In the genomic region with DNA sequence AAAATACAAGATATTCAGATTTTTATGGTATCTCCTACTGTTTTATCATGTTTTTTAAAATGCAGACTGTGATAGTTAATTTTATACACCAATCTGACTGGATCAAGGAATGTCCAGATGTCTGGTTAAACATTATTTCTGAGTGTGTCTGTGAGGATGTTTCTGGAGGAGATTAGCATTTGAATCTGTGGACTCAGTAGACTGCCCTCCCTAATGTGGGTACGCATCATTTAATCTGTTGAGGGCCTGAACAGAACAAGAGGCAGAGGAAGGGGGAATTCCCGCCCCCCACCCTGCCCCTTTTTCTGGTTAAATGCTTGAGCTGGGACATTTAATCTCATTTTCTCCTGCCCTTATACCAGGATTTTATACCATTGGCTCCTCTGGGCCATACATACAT, we compare ENCODE assay signal across 34 cellular contexts.
"Had no signal": no experiment of that assay in that cellular context is flagged by ENCODE, and none has a peak within 500 bp of the region (broad histone marks: within the 10 kb centered on the region; RNA-seq: fewer than 3 reads in every experiment).

No MANE protein-coding gene starts in this region.

- H3K4me3 ChIP-seq: adrenal gland, body of pancreas, esophagus muscularis mucosa, gastrocnemius medialis had no signal

- H3K36me3 ChIP-seq: adrenal gland, esophagus muscularis mucosa, gastrocnemius medialis, WERI-Rb-1 had no signal

- H3K9me3 Mint-ChIP-seq: activated B cell treated with CpG ODN at 0.5 μM for 24 hours; activated CD8-positive, alpha-beta T cell treated with anti-CD3 and anti-CD28 coated beads for 36 hours; activated naive CD8-positive, alpha-beta T cell treated with anti-CD3 and anti-CD28 coated beads, Interleukin-2, amount 50 U/mL, for 24 hours; activated T-cell treated with anti-CD3 and anti-CD28 coated beads, Interleukin-2, amount 50 U/mL, for 4 hours; activated T-helper 17 cell treated with anti-CD3 and anti-CD28 coated beads, Interleukin-2, amount 50 U/mL, for 72 hours; effector memory CD8-positive, alpha-beta T cell; T-helper 2 cell treated with Interferon-gamma antibody and Interleukin-4, amounts not matched to agents 5 μg/mL and 100 μg/mL, for 36 hours had no signal

- H3K4me1 ChIP-seq: adrenal gland, body of pancreas, esophagus muscularis mucosa, foreskin keratinocyte, gastrocnemius medialis had no signal

- H3K4me3 Mint-ChIP-seq: activated B cell treated with CpG ODN at 0.5 μM for 24 hours; activated CD8-positive, alpha-beta T cell treated with anti-CD3 and anti-CD28 coated beads for 36 hours; activated naive CD8-positive, alpha-beta T cell; activated naive CD8-positive, alpha-beta T cell treated with anti-CD3 and anti-CD28 coated beads, Interleukin-2, amount 50 U/mL, for 24 hours; activated T-cell treated with anti-CD3 and anti-CD28 coated beads, Interleukin-2, amount 50 U/mL, for 4 hours; activated T-helper 17 cell treated with anti-CD3 and anti-CD28 coated beads, Interleukin-2, amount 50 U/mL, for 72 hours; effector memory CD8-positive, alpha-beta T cell; T-helper 17 cell; T-helper 2 cell treated with Interferon-gamma antibody and Interleukin-4, amounts not matched to agents 5 μg/mL and 100 μg/mL, for 36 hours had no signal

- H3K36me3 Mint-ChIP-seq: activated naive CD8-positive, alpha-beta T cell had no signal

- H3K9me3 ChIP-seq: adrenal gland, body of pancreas, esophagus muscularis mucosa, gastrocnemius medialis had no signal

- ATAC-seq: activated CD4-positive, CD25-positive, alpha-beta regulatory T cell treated with anti-CD3 and anti-CD28 coated beads, Interleukin-2, amount 50 U/mL, for 24 hours; activated CD8-positive, alpha-beta T cell treated with anti-CD3 and anti-CD28 coated beads for 36 hours; activated naive CD8-positive, alpha-beta T cell treated with anti-CD3 and anti-CD28 coated beads, Interleukin-2, amount 50 U/mL, for 24 hours; activated T-cell treated with anti-CD3 and anti-CD28 coated beads, Interleukin-2, amount 50 U/mL, for 4 hours; activated T-helper 17 cell treated with anti-CD3 and anti-CD28 coated beads, Interleukin-2, amount 50 U/mL, for 72 hours; body of pancreas; effector memory CD8-positive, alpha-beta T cell; foreskin keratinocyte; gastrocnemius medialis; T-helper 17 cell had no signal

- H3K4me1 Mint-ChIP-seq: activated B cell treated with CpG ODN at 0.5 μM for 24 hours; activated naive CD8-positive, alpha-beta T cell treated with anti-CD3 and anti-CD28 coated beads, Interleukin-2, amount 50 U/mL, for 24 hours; activated T-helper 17 cell treated with anti-CD3 and anti-CD28 coated beads, Interleukin-2, amount 50 U/mL, for 72 hours; T-helper 17 cell had no signal

- FAIRE-seq: colon had no signal

- H3K27me3 ChIP-seq: adrenal gland, body of pancreas, esophagus muscularis mucosa, foreskin keratinocyte, gastrocnemius medialis had no signal

- H3K27me3 Mint-ChIP-seq: activated B cell treated with CpG ODN at 0.5 μM for 24 hours; activated CD8-positive, alpha-beta T cell treated with anti-CD3 and anti-CD28 coated beads for 36 hours; activated naive CD8-positive, alpha-beta T cell treated with anti-CD3 and anti-CD28 coated beads, Interleukin-2, amount 50 U/mL, for 24 hours; effector memory CD8-positive, alpha-beta T cell had no signal

- H3K27ac Mint-ChIP-seq: activated B cell treated with CpG ODN at 0.5 μM for 24 hours; activated CD8-positive, alpha-beta T cell treated with anti-CD3 and anti-CD28 coated beads for 36 hours; activated naive CD8-positive, alpha-beta T cell; activated naive CD8-positive, alpha-beta T cell treated with anti-CD3 and anti-CD28 coated beads, Interleukin-2, amount 50 U/mL, for 24 hours; activated T-helper 17 cell treated with anti-CD3 and anti-CD28 coated beads, Interleukin-2, amount 50 U/mL, for 72 hours; effector memory CD8-positive, alpha-beta T cell; T-helper 17 cell; T-helper 2 cell treated with Interferon-gamma antibody and Interleukin-4, amounts not matched to agents 5 μg/mL and 100 μg/mL, for 36 hours had no signal

- H3K27ac ChIP-seq: adrenal gland, body of pancreas, esophagus muscularis mucosa, foreskin keratinocyte, gastrocnemius medialis, WERI-Rb-1 had no signal

- DNase-seq: activated B cell treated with CpG ODN at 0.5 μM for 24 hours; activated CD4-positive, alpha-beta T cell treated with anti-CD3 and anti-CD28 coated beads for 48 hours; activated CD4-positive, alpha-beta T cell treated with anti-CD3 and anti-CD28 coated beads, Interleukin-2, amount 50 U/mL, for 1 hour; activated CD4-positive, alpha-beta T cell treated with anti-CD3 and anti-CD28 coated beads, Interleukin-2, amount 50 U/mL, for 48 hours; activated CD8-positive, alpha-beta memory T cell treated with anti-CD3 and anti-CD28 coated beads for 24 hours; activated CD8-positive, alpha-beta T cell treated with anti-CD3 and anti-CD28 coated beads for 36 hours; activated effector memory CD4-positive, alpha-beta T cell treated with Interleukin-2 at 50 U/mL for 16 hours; activated gamma-delta T cell treated with Interleukin-2 at 50 U/mL for 16 hours; activated naive CD4-positive, alpha-beta T cell treated with anti-CD3 and anti-CD28 coated beads, Interleukin-2, amount 50 U/mL, for 16 hours; activated naive CD4-positive, alpha-beta T cell treated with Interleukin-2 at 50 U/mL for 16 hours; activated naive CD8-positive, alpha-beta T cell treated with anti-CD3 and anti-CD28 coated beads, Interleukin-2, amount 50 U/mL, for 24 hours; activated T-cell treated with anti-CD3 and anti-CD28 coated beads, Interleukin-2, amount 50 U/mL, for 4 hours; adrenal gland; amygdala; aorta; body of pancreas; caudate nucleus; cortex of kidney; dermis blood vessel endothelial cell; effector CD4-positive, alpha-beta T cell; effector memory CD8-positive, alpha-beta T cell; erythroblast; foreskin keratinocyte; gastrocnemius medialis; T-helper 1 cell; T-helper 17 cell; T1000; WERI-Rb-1 had no signal
